11 cellular contexts compared by ENCODE assay signal in genomic region chr20:16481977-16482376, GRCh38.
"Had no signal": no experiment of that assay in that cellular context is flagged by ENCODE, and none has a peak within 500 bp of the region (broad histone marks: within the 10 kb centered on the region; RNA-seq: fewer than 3 reads in every experiment).

No MANE protein-coding gene starts in this region.

- H3K36me3 ChIP-seq: HAP-1 had no signal

- H3K4me3 Mint-ChIP-seq: GM23338, H9, HFFc6 had no signal

- FAIRE-seq: H1, H54 had no signal

- H3K9me3 ChIP-seq: HAP-1 had no signal

- H3K9me3 Mint-ChIP-seq: GM23338, H9 had no signal

- H3K4me1 ChIP-seq: HAP-1 had no signal

- H2AFZ ChIP-seq: GM23248, GM23338 had no signal

- H3K27ac Mint-ChIP-seq: GM23338, H9, HFFc6 had no signal

- H3K27ac ChIP-seq: GM23248 had no signal

- H3K4me2 ChIP-seq: GM23338 had no signal

- ATAC-seq: GM23338, HCT116 had no signal

- DNase-seq: GM23248, GOT3, H7, H9, HCEC 1CT, HFFc6 had no signal

- H3K9ac ChIP-seq: GM23248 had no signal

- H3K4me3 ChIP-seq: GM23248, GM23338, HAP-1 had no signal
